8 cellular contexts compared by ENCODE assay signal in genomic region chr11:62804310-62805043, GRCh38. TPM values are rescaled to one million over a fixed set of nuclear protein-coding genes. Genes with fewer than 3 reads are reported as not detected.
DNase-seq lines count a peak whose midpoint lies in the region; ATAC-seq and TF ChIP-seq lines count a peak whose summit lies in the region.

No MANE protein-coding gene starts in this region.

- no peaks in the 10 kb centered on the region for H3K27me3 ChIP-seq in CD8-positive, alpha-beta T cell (ENCODE audit: insufficient read depth, low read length)
- no peaks in the 10 kb centered on the region for H3K27me3 ChIP-seq in HAP-1 (ENCODE audit: low read depth)
- H3K27me3 ChIP-seq in esophagus muscularis mucosa = no peaks in the 10 kb centered on the region
- H3K27me3 ChIP-seq in neuron (ENCODE audit: insufficient read depth, low read length) = no peaks in the 10 kb centered on the region

- H2AFZ ChIP-seq in neuron (ENCODE audit: low read depth, low read length) = no peak overlapping the region

- peaks cover 56% of the 10 kb centered on the region for H3K36me3 Mint-ChIP-seq in CD8-positive, alpha-beta T cell

- WGBS in esophagus muscularis mucosa = 6% methylated on average over 13 of the region's 14 CpGs

- CTCF ChIA-PET in CD8-positive, alpha-beta T cell (lab: Charles Lee) = interaction anchor here (1.7 to 1.8 kb wide), 2 partner anchors 12 to 18 kb away, joined by 4 to 9 read pairs; partner anchors contain the start of genes TMEM179B and TMEM223

- H3K9me3 ChIP-seq in CD8-positive, alpha-beta T cell (ENCODE audit: low read length) = no peaks in the 10 kb centered on the region
- H3K9me3 ChIP-seq in HAP-1 = no peaks in the 10 kb centered on the region
- H3K9me3 ChIP-seq in esophagus muscularis mucosa = no peaks in the 10 kb centered on the region
- no peaks in the 10 kb centered on the region for H3K9me3 ChIP-seq in neuron (ENCODE audit: low read length)

- peak overlapping the region; percentile 100 for H3K4me3 Mint-ChIP-seq in CD8-positive, alpha-beta T cell

- no peaks in the 10 kb centered on the region for H3K27me3 Mint-ChIP-seq in CD8-positive, alpha-beta T cell (ENCODE audit: low read depth)

- no peak for ATAC-seq in CD8-positive, alpha-beta T cell
- peak; percentile 28 for ATAC-seq in SK-N-SH treated with all-trans-retinoic acid at 6 μM for 48 hours

- peak overlapping the region; percentile 88 for H3K4me3 ChIP-seq in CD8-positive, alpha-beta T cell (ENCODE audit: low read depth, low read length)
- H3K4me3 ChIP-seq in HAP-1 = peak overlapping the region; percentile 68
- H3K4me3 ChIP-seq in esophagus muscularis mucosa = peak overlapping the region; percentile 83 to 99 (median 94)
- peak overlapping the region; percentile 92 for H3K4me3 ChIP-seq in neuron (ENCODE audit: low read length)

- no peak for TF ChIP-seq CTCF in CD8-positive, alpha-beta T cell (IDR thresholded peaks at IDR 0.05)
- TF ChIP-seq CTCF in esophagus muscularis mucosa (IDR thresholded peaks at IDR 0.05) = no peak

- intact Hi-C loops in CD8-positive, alpha-beta T cell (cut with DNase I, micrococcal nuclease) = loop anchor here (1.0 kb wide), 8 partner anchors 12 to 77 kb away; partner anchors contain the start of genes TMEM179B (in 2 of the 2), TMEM223 (in 2 of the 2), HNRNPUL2 (in 1 of the 2) and WDR74 (in 1 of the 2)
- intact Hi-C loops in esophagus muscularis mucosa (cut with DNase I) = loop anchor here (2.0 kb wide), 1 partner anchor 26 kb away; no protein-coding TSS in a partner anchor

- peak overlapping the region; percentile 95 for H3K27ac ChIP-seq in CD8-positive, alpha-beta T cell (ENCODE audit: low read depth, low read length)
- peak overlapping the region; percentile 94 to 98 (median 95) for H3K27ac ChIP-seq in esophagus muscularis mucosa (replicated peaks in 1 of 4)

- H3K36me3 ChIP-seq in CD8-positive, alpha-beta T cell (ENCODE audit: insufficient read depth, low read length) = peaks cover 35% of the 10 kb centered on the region
- H3K36me3 ChIP-seq in HAP-1 (replicated peaks) (peaks cover 41% of the 10 kb centered on the region), esophagus muscularis mucosa (peaks cover 33 to 53% (median 49%) of the 10 kb centered on the region in 4 donors), neuron (ENCODE audit: insufficient read depth, low read length) (peaks cover 40% of the 10 kb centered on the region)

- H3K27ac Mint-ChIP-seq in CD8-positive, alpha-beta T cell = peak overlapping the region; percentile 99

- POLR2A ChIA-PET in CD8-positive, alpha-beta T cell (lab: Charles Lee) = interaction anchor here (0.7 to 2.7 kb wide), 7 partner anchors 16 to 158 kb away, joined by 3 to 24 read pairs (median 4); partner anchors contain the start of genes GANAB, STX5, TEX54 and WDR74

- H3K4me1 ChIP-seq in CD8-positive, alpha-beta T cell (ENCODE audit: insufficient read depth, low read length) = peaks cover 20% of the 10 kb centered on the region
- peaks cover 4% of the 10 kb centered on the region for H3K4me1 ChIP-seq in HAP-1
- peaks cover 29 to 44% (median 32%) of the 10 kb centered on the region in 4 donors for H3K4me1 ChIP-seq in esophagus muscularis mucosa
- peaks cover 21% of the 10 kb centered on the region for H3K4me1 ChIP-seq in neuron (ENCODE audit: insufficient read depth, low read length)

- no peak for DNase-seq in CD8-positive, alpha-beta T cell
- DNase-seq in HAP-1 (ENCODE audit: low spot score in 2 of 2) = no peak
- DNase-seq in esophagus muscularis mucosa (ENCODE audit: extremely low spot score) = no peak
- DNase-seq in COLO668 (lab: John Stamatoyannopoulos, UW; ENCODE audit: unreplicated experiment) = no peak
- no peak for DNase-seq in stimulated activated naive CD4-positive, alpha-beta T cell treated with Interleukin-2 at 50 U/mL for 16 hours (lab: John Stamatoyannopoulos, UW)
- DNase-seq in NCI-H2227 (lab: John Stamatoyannopoulos, UW; ENCODE audit: unreplicated experiment) = no peak

- in situ Hi-C loops in HAP-1 (cut with MboI; ENCODE audit: low sequenced_read_pairs) = no loop called here

- H3K4me1 Mint-ChIP-seq in CD8-positive, alpha-beta T cell (ENCODE audit: low read depth) = peaks cover 40% of the 10 kb centered on the region

- no peak for TF ChIP-seq POLR2A in esophagus muscularis mucosa (IDR thresholded peaks at IDR 0.05; ENCODE audit: low read depth)

- H3K9me3 Mint-ChIP-seq in CD8-positive, alpha-beta T cell = no peaks in the 10 kb centered on the region

- TF ChIP-seq EP300 in esophagus muscularis mucosa (IDR thresholded peaks at IDR 0.05) = no peak

TF ChIP-seq in SK-N-SH treated with all-trans-retinoic acid at 6 μM for 48 hours, 23 proteins besides CTCF, POLR2A, EP300 and RAD21:
- TF ChIP-seq OSR1 (CRISPR knock-in tag; IDR thresholded peaks at IDR 0.05) = no peak
- TF ChIP-seq PPARA (CRISPR knock-in tag; IDR thresholded peaks at IDR 0.05; ENCODE audit: borderline replicate concordance) = no peak
- TF ChIP-seq RARB (CRISPR knock-in tag; IDR thresholded peaks at IDR 0.05) = no peak
- TF ChIP-seq ZNF8 (CRISPR knock-in tag; IDR thresholded peaks at IDR 0.05) = no peak
- no peak for TF ChIP-seq ZC3H10 (CRISPR knock-in tag; IDR thresholded peaks at IDR 0.05)
- TF ChIP-seq ARNTL (CRISPR knock-in tag; IDR thresholded peaks at IDR 0.05; ENCODE audit: borderline replicate concordance, low read depth) = no peak
- TF ChIP-seq BACH2 (CRISPR knock-in tag; IDR thresholded peaks at IDR 0.05; ENCODE audit: borderline replicate concordance) = no peak

RNA-seq across cellular contexts. Expression of gene NXF1, which starts 0.8 kb away (rescaled TPM):
- 100 to 1,000 TPM; 356 TPM for total RNA-seq in CD8-positive, alpha-beta T cell
- total RNA-seq in esophagus muscularis mucosa = 10 to 100 TPM; 38.6 to 86.4 (median 48.4) TPM

RNA-seq across cellular contexts. Expression of gene TMEM223, which starts 12.7 kb away (rescaled TPM):
- 1 to 10 TPM; 6.2 to 6.5 TPM for total RNA-seq in CD8-positive, alpha-beta T cell
- total RNA-seq in esophagus muscularis mucosa = 10 to 100 TPM; 13.7 to 17.9 (median 15.8) TPM

RNA-seq across cellular contexts. Expression of gene TMEM179B, which starts 17.3 kb away (rescaled TPM):
- total RNA-seq in CD8-positive, alpha-beta T cell = 10 to 100 TPM; 27.5 to 28.4 TPM
- total RNA-seq in esophagus muscularis mucosa = 10 to 100 TPM; 33.2 to 50.8 (median 44.8) TPM

RNA-seq across cellular contexts. Expression of gene STX5, which starts 27.4 kb away (rescaled TPM):
- 100 to 1,000 TPM; 113 TPM for total RNA-seq in CD8-positive, alpha-beta T cell
- total RNA-seq in esophagus muscularis mucosa = 10 to 100 TPM; 22.8 to 31.6 (median 31.6) TPM

RNA-seq across cellular contexts. Expression of gene TEX54, which starts 28.2 kb away (rescaled TPM):
- not detected for total RNA-seq in CD8-positive, alpha-beta T cell
- not detected for total RNA-seq in esophagus muscularis mucosa

Comparison
In these comparisons a context has a peak if more than half of its experiments do, and no peak if none do; other contexts are left out.
1. RNA of gene NXF1, which starts 0.8 kb away (total RNA-seq): 356 TPM in CD8-positive, alpha-beta T cell; 38.6 to 86.4 TPM in esophagus muscularis mucosa; every median in the first group is over 4 times any median in the second.
2. Peak in every context shown above with its lines, with median percentiles within 50 percentile points of each other: H3K4me3 ChIP-seq.